8 cellular contexts compared by ENCODE assay signal in the genomic region with DNA sequence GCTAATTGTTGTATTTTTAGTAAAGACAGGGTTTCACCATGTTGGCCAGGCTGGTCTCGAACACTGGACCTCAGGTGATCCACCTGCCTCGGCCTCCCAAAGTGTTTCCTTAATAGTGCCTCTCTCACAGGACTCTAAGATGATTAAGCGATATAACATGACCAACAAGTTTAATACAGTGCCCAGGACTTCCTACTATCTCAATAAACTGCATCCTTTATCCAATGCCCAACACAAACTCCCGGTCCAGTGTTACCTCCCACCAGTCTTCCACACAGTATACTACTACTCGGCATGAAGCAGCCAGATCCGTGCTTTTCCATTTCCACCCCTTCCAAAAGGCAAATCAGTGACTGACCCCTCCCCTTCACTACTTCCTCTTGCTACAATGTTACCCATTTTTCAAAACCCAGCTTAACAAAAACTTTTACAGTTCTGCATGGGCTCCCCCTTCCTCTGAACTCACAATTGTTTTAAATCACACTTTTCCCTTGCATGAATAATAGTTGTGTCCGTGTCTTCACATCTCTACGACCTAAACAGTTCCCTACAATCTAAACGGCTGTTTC. TPM values are rescaled to one million over a fixed set of nuclear protein-coding genes. Genes with fewer than 3 reads are reported as not detected.
DNase-seq lines count a peak whose midpoint lies in the region; ATAC-seq and TF ChIP-seq lines count a peak whose summit lies in the region.

No MANE protein-coding gene starts in this region.

- H3K27me3 ChIP-seq in left lung (no peaks in the 10 kb centered on the region), upper lobe of right lung (no peaks in the 10 kb centered on the region)

- peak overlapping the region; percentile 97 for H3K27ac Mint-ChIP-seq in activated naive CD4-positive, alpha-beta T cell treated with anti-CD3 and anti-CD28 coated beads, Interleukin-2, amount 10 ng/mL, durations not matched to agents 7 days and 5 days
- peak overlapping the region; percentile 97 for H3K27ac Mint-ChIP-seq in activated T-helper 2 cell treated with anti-CD3 and anti-CD28 coated beads, Interferon-gamma antibody, Interleukin-2, Interleukin-4, amounts not matched to agents 10 μg/mL and 5 μg/mL and 100 μg/mL, durations not matched to agents 14 hours and 24 hours and 36 hours

- H3K4me3 Mint-ChIP-seq in activated naive CD4-positive, alpha-beta T cell treated with anti-CD3 and anti-CD28 coated beads, Interleukin-2, amount 10 ng/mL, durations not matched to agents 7 days and 5 days: peak overlapping the region; percentile 99
- H3K4me3 Mint-ChIP-seq in activated T-helper 2 cell treated with anti-CD3 and anti-CD28 coated beads, Interferon-gamma antibody, Interleukin-2, Interleukin-4, amounts not matched to agents 10 μg/mL and 5 μg/mL and 100 μg/mL, durations not matched to agents 14 hours and 24 hours and 36 hours (ENCODE audit: low read depth): peak overlapping the region; percentile 100

- CTCF ChIA-PET in activated naive CD4-positive, alpha-beta T cell treated with anti-CD3 and anti-CD28 coated beads, Interleukin-2, amount 10 ng/mL, durations not matched to agents 7 days and 5 days (lab: Charles Lee): interaction anchor here (0.6 to 7.3 kb wide), 3 partner anchors 10 to 78 kb away, joined by 3 to 50 read pairs (median 19); a partner anchor contains a TSS

- H3K9me3 ChIP-seq in left lung (no peaks in the 10 kb centered on the region), upper lobe of right lung (no peaks in the 10 kb centered on the region)

- peaks cover 68% of the 10 kb centered on the region for H3K36me3 Mint-ChIP-seq in activated naive CD4-positive, alpha-beta T cell treated with anti-CD3 and anti-CD28 coated beads, Interleukin-2, amount 10 ng/mL, durations not matched to agents 7 days and 5 days
- peaks cover 82% of the 10 kb centered on the region for H3K36me3 Mint-ChIP-seq in activated T-helper 2 cell treated with anti-CD3 and anti-CD28 coated beads, Interferon-gamma antibody, Interleukin-2, Interleukin-4, amounts not matched to agents 10 μg/mL and 5 μg/mL and 100 μg/mL, durations not matched to agents 14 hours and 24 hours and 36 hours (ENCODE audit: low read depth)

- intact Hi-C loops in activated T-helper 2 cell treated with anti-CD3 and anti-CD28 coated beads, Interferon-gamma antibody, Interleukin-2, Interleukin-4, amounts not matched to agents 10 μg/mL and 5 μg/mL and 100 μg/mL, durations not matched to agents 14 hours and 24 hours and 36 hours (cut with micrococcal nuclease): loop anchor here (5.0 kb wide), 2 partner anchors 120 to 285 kb away; a partner anchor contains a TSS
- intact Hi-C loops in left lung (cut with DNase I): no loop called here
- intact Hi-C loops in upper lobe of right lung (cut with DNase I): no loop called here

- DNase-seq in activated naive CD4-positive, alpha-beta T cell treated with anti-CD3 and anti-CD28 coated beads, Interleukin-2, amount 10 ng/mL, durations not matched to agents 7 days and 5 days: no peak
- no peak for DNase-seq in activated naive CD4-positive, alpha-beta T cell (lab: John Stamatoyannopoulos, UW)
- no peak for DNase-seq in activated T-helper 2 cell treated with anti-CD3 and anti-CD28 coated beads, Interferon-gamma antibody, Interleukin-2, Interleukin-4, amounts not matched to agents 10 μg/mL and 5 μg/mL and 100 μg/mL, durations not matched to agents 14 hours and 24 hours and 36 hours (ENCODE audit: low spot score)
- DNase-seq in left lung (no peak), upper lobe of right lung (no peak), NCI-H1092 (lab: John Stamatoyannopoulos, UW) (no peak)

- TF ChIP-seq CTCF in left lung (IDR thresholded peaks at IDR 0.05) (no peak), upper lobe of right lung (IDR thresholded peaks at IDR 0.05) (no peak)

- H3K9me3 Mint-ChIP-seq in activated naive CD4-positive, alpha-beta T cell treated with anti-CD3 and anti-CD28 coated beads, Interleukin-2, amount 10 ng/mL, durations not matched to agents 7 days and 5 days: no peaks in the 10 kb centered on the region
- H3K9me3 Mint-ChIP-seq in activated T-helper 2 cell treated with anti-CD3 and anti-CD28 coated beads, Interferon-gamma antibody, Interleukin-2, Interleukin-4, amounts not matched to agents 10 μg/mL and 5 μg/mL and 100 μg/mL, durations not matched to agents 14 hours and 24 hours and 36 hours: no peaks in the 10 kb centered on the region

- H3K4me1 ChIP-seq in left lung: peaks cover 7 to 35% of the 10 kb centered on the region in 2 donors
- H3K4me1 ChIP-seq in upper lobe of right lung: peaks cover 14% of the 10 kb centered on the region

- peaks cover 0 to 72% of the 10 kb centered on the region in 2 donors for H3K36me3 ChIP-seq in left lung
- H3K36me3 ChIP-seq in upper lobe of right lung: peaks cover 71% of the 10 kb centered on the region

- ATAC-seq in left lung (no peak), upper lobe of right lung (no peak), GM18520 (IDR thresholded peaks at IDR 0.05; ENCODE audit: unreplicated experiment) (no peak), HG03097 (IDR thresholded peaks at IDR 0.05; ENCODE audit: low FRiP score, unreplicated experiment) (no peak)

- peak overlapping the region in 1 of 2 donors; percentile 81 for H3K27ac ChIP-seq in left lung
- peak overlapping the region; percentile 80 for H3K27ac ChIP-seq in upper lobe of right lung

- H3K4me1 Mint-ChIP-seq in activated naive CD4-positive, alpha-beta T cell treated with anti-CD3 and anti-CD28 coated beads, Interleukin-2, amount 10 ng/mL, durations not matched to agents 7 days and 5 days: peaks cover 50% of the 10 kb centered on the region
- H3K4me1 Mint-ChIP-seq in activated T-helper 2 cell treated with anti-CD3 and anti-CD28 coated beads, Interferon-gamma antibody, Interleukin-2, Interleukin-4, amounts not matched to agents 10 μg/mL and 5 μg/mL and 100 μg/mL, durations not matched to agents 14 hours and 24 hours and 36 hours (ENCODE audit: low read depth): peaks cover 28% of the 10 kb centered on the region

- no peaks in the 10 kb centered on the region for H3K27me3 Mint-ChIP-seq in activated naive CD4-positive, alpha-beta T cell treated with anti-CD3 and anti-CD28 coated beads, Interleukin-2, amount 10 ng/mL, durations not matched to agents 7 days and 5 days
- no peaks in the 10 kb centered on the region for H3K27me3 Mint-ChIP-seq in activated T-helper 2 cell treated with anti-CD3 and anti-CD28 coated beads, Interferon-gamma antibody, Interleukin-2, Interleukin-4, amounts not matched to agents 10 μg/mL and 5 μg/mL and 100 μg/mL, durations not matched to agents 14 hours and 24 hours and 36 hours (ENCODE audit: low read depth)

- H3K4me3 ChIP-seq in left lung (peak overlapping the region; percentile 66 to 79), upper lobe of right lung (peak overlapping the region; percentile 69)

RNA-seq across cellular contexts. Expression of a gene that starts 0.9 kb away (rescaled TPM):
- 146 and 157 TPM in 2 replicates for total RNA-seq in activated T-helper 2 cell treated with anti-CD3 and anti-CD28 coated beads, Interferon-gamma antibody, Interleukin-2, Interleukin-4, amounts not matched to agents 10 μg/mL and 5 μg/mL and 100 μg/mL, durations not matched to agents 14 hours and 24 hours and 36 hours
- total RNA-seq in left lung: 10 to 100 TPM; 23.4 to 48.1 TPM
- 32.2 TPM for total RNA-seq in upper lobe of right lung

RNA-seq across cellular contexts. Expression of a gene that starts 11.4 kb away (rescaled TPM):
- 15.5 and 16.6 TPM in 2 replicates for total RNA-seq in activated T-helper 2 cell treated with anti-CD3 and anti-CD28 coated beads, Interferon-gamma antibody, Interleukin-2, Interleukin-4, amounts not matched to agents 10 μg/mL and 5 μg/mL and 100 μg/mL, durations not matched to agents 14 hours and 24 hours and 36 hours
- total RNA-seq in left lung (10 to 100 TPM; 15.2 to 27.9 TPM), upper lobe of right lung (23.5 TPM)

RNA-seq across cellular contexts. Expression of a gene that starts 32.9 kb away (rescaled TPM):
- 4,713 and 4,805 TPM in 2 replicates for total RNA-seq in activated T-helper 2 cell treated with anti-CD3 and anti-CD28 coated beads, Interferon-gamma antibody, Interleukin-2, Interleukin-4, amounts not matched to agents 10 μg/mL and 5 μg/mL and 100 μg/mL, durations not matched to agents 14 hours and 24 hours and 36 hours
- 1,000 to 10,000 TPM; 1,126 to 2,070 TPM for total RNA-seq in left lung
- total RNA-seq in upper lobe of right lung: 736 TPM

RNA-seq across cellular contexts. Expression of a gene that starts 40.0 kb away (rescaled TPM):
- 343 and 351 TPM in 2 replicates for total RNA-seq in activated T-helper 2 cell treated with anti-CD3 and anti-CD28 coated beads, Interferon-gamma antibody, Interleukin-2, Interleukin-4, amounts not matched to agents 10 μg/mL and 5 μg/mL and 100 μg/mL, durations not matched to agents 14 hours and 24 hours and 36 hours
- total RNA-seq in left lung: 100 to 1,000 TPM; 159 to 171 TPM
- 160 TPM for total RNA-seq in upper lobe of right lung
